ENCODE assay signal across 19 cellular contexts in the genomic region with DNA sequence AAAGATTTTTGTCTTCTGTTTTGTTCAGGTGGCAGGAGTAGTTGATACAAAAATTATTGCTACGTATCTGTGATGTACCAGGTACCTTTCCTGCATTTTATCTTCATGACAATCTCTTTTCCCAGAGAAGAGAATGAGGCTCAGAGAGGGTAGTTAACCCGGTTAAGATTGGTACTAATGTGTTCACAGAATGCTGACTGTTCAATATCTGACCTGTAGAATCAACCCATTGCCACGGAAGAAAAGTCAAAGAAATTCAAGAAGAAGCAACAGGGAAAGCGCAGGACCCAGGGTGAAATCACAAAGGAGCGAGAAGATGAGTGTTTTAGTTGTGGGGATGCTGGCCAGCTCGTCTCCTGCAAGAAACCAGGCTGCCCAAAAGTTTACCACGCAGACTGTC. TPM values are rescaled to one million over a fixed set of nuclear protein-coding genes. Genes with fewer than 3 reads are reported as not detected.
DNase-seq lines count a peak whose midpoint lies in the region; ATAC-seq, FAIRE-seq and TF ChIP-seq lines count a peak whose summit lies in the region.
"Had no signal": no experiment of that assay in that cellular context is flagged by ENCODE, and none has a peak within 500 bp of the region (broad histone marks: within the 10 kb centered on the region; RNA-seq: fewer than 3 reads in every experiment).

No MANE protein-coding gene starts in this region.

- TF ChIP-seq POLR2A in A549 (IDR thresholded peaks at IDR 0.05; ENCODE audit: low read length), result no peak

- H3K27me3 ChIP-seq in DOHH2 (ENCODE audit: control insufficient read depth, low read length) (no peaks in the 10 kb centered on the region), OCI-LY3 (ENCODE audit: low read depth, low read length) (no peaks in the 10 kb centered on the region), ectodermal cell (ENCODE audit: control insufficient read depth, insufficient read depth, low read length, poor library complexity, severe bottlenecking) (no peaks in the 10 kb centered on the region)
- H3K27me3 ChIP-seq: BE2C had no signal

- no peaks in the 10 kb centered on the region for H3K9me2 ChIP-seq in DOHH2 (replicated peaks; ENCODE audit: control insufficient read depth, low read length)

- no peak for TF ChIP-seq CTCF in A549 (IDR thresholded peaks at IDR 0.05)
- TF ChIP-seq CTCF in DOHH2 (IDR thresholded peaks at IDR 0.05; ENCODE audit: low read depth, low read length, poor library complexity, severe bottlenecking), result no peak
- TF ChIP-seq CTCF in OCI-LY3 (IDR thresholded peaks at IDR 0.05; ENCODE audit: low read depth, low read length), result no peak
- TF ChIP-seq CTCF in MCF 10A (IDR thresholded peaks at IDR 0.05; ENCODE audit: unreplicated experiment), result no peak

- no peak overlapping the region for H3K9ac ChIP-seq in OCI-LY3 (ENCODE audit: low read length)

- H3F3A ChIP-seq in DOHH2 (ENCODE audit: control insufficient read depth, insufficient read depth), result peaks cover 18% of the 10 kb centered on the region

- no peak for DNase-seq in A549 (ENCODE audit: low read depth in 1 of 2, low spot score in 1 of 2)
- DNase-seq in cerebellar nuclear complex (lab: John Stamatoyannopoulos, UW), result no peak
- DNase-seq in MCF 10A (ENCODE audit: unreplicated experiment), result no peak
- no peak for DNase-seq in effector memory CD8-positive, alpha-beta T cell
- DNase-seq in middle frontal gyrus (ENCODE audit: extremely low spot score, low spot score), result no peak
- DNase-seq: BE2C; CD8-positive, alpha-beta T cell; COR-L47; DMS153; DMS79 treated with DMSO at 0.1 percent for 48 hours; GDM1 had no signal

- peaks cover 6% of the 10 kb centered on the region for H3K4me1 Mint-ChIP-seq in MCF 10A (ENCODE audit: insufficient read depth, unreplicated experiment)
- H3K4me1 Mint-ChIP-seq in effector memory CD8-positive, alpha-beta T cell (ENCODE audit: low read depth in 2 of 2), result peaks cover 14 to 17% of the 10 kb centered on the region in 2 donors

- peaks cover 100% of the 10 kb centered on the region for H3K36me3 Mint-ChIP-seq in MCF 10A (ENCODE audit: insufficient read depth, unreplicated experiment)
- peaks cover 72% of the 10 kb centered on the region for H3K36me3 Mint-ChIP-seq in effector memory CD8-positive, alpha-beta T cell (ENCODE audit: insufficient read depth)

- H3K4me1 ChIP-seq in A549 (no peaks in the 10 kb centered on the region), DOHH2 (ENCODE audit: control insufficient read depth, low read length) (peaks cover 52% of the 10 kb centered on the region), OCI-LY3 (ENCODE audit: low read length) (peaks cover 13% of the 10 kb centered on the region), ectodermal cell (ENCODE audit: control insufficient read depth, insufficient read depth, low read length) (no peaks in the 10 kb centered on the region)
- H3K4me1 ChIP-seq: BE2C, HAP-1 had no signal

- WGBS in A549 (ENCODE audit: missing lambda C conversion rate), result 90% methylated on average over 7 of the region's 7 CpGs
- 98% methylated on average over 7 of the region's 7 CpGs for WGBS in ectodermal cell, 2 experiments

- no peak for FAIRE-seq in A549 (lab: Jason Lieb, UNC)
- FAIRE-seq: A204.1, D721Med, H1 had no signal

- peaks cover 96% of the 10 kb centered on the region for H3K36me3 ChIP-seq in DOHH2 (ENCODE audit: control insufficient read depth, low read length)
- peaks cover 74% of the 10 kb centered on the region for H3K36me3 ChIP-seq in OCI-LY3 (replicated peaks; ENCODE audit: low read depth, low read length)
- peaks cover 48% of the 10 kb centered on the region for H3K36me3 ChIP-seq in ectodermal cell (ENCODE audit: control insufficient read depth, insufficient read depth, low read length)

- BruUV-seq in MCF 10A (replicated peaks; lab: Mats Ljungman, UMichigan), result no TSS peak

- ATAC-seq in A549, result no peak
- no peak for ATAC-seq in effector memory CD8-positive, alpha-beta T cell (replicated peaks)
- ATAC-seq: CD8-positive, alpha-beta T cell had no signal

- no peak overlapping the region for H3K27ac Mint-ChIP-seq in MCF 10A (ENCODE audit: low read depth, unreplicated experiment)
- H3K27ac Mint-ChIP-seq in effector memory CD8-positive, alpha-beta T cell, result peak overlapping the region in 1 of 2 donors; percentile 54
- H3K27ac Mint-ChIP-seq: CD8-positive, alpha-beta T cell had no signal

- no peaks in the 10 kb centered on the region for H3K27me3 Mint-ChIP-seq in MCF 10A (ENCODE audit: insufficient read depth, unreplicated experiment)
- no peaks in the 10 kb centered on the region for H3K27me3 Mint-ChIP-seq in effector memory CD8-positive, alpha-beta T cell

- CTCF ChIA-PET in A549 (lab: Yijun Ruan, JAX) (interaction anchor here (1.4 kb wide), 1 partner anchor 18 kb away, joined by 5 read pairs; no protein-coding TSS in a partner anchor), MCF 10A (lab: Yijun Ruan, JAX) (interaction anchor here (1.2 to 2.1 kb wide), 2 partner anchors 17 to 178 kb away, joined by 3 to 5 read pairs; no protein-coding TSS in a partner anchor)

- H3K27ac ChIP-seq in A549 (no peak overlapping the region), DOHH2 (ENCODE audit: low read depth, low read length) (0 out of 2 replicates have a peak overlapping the region, but pooled peaks have one; percentile 87), OCI-LY3 (ENCODE audit: low read length) (0 out of 2 replicates have a peak overlapping the region, but pooled peaks have one; percentile 54), ectodermal cell (ENCODE audit: insufficient read depth, low read depth, low read length, poor library complexity, severe bottlenecking) (peak overlapping the region; percentile 21)
- H3K27ac ChIP-seq: C4-2B had no signal

- H4K20me1 ChIP-seq in DOHH2 (ENCODE audit: control insufficient read depth, insufficient read depth, low read depth, low read length), result no peaks in the 10 kb centered on the region
- 0 out of 2 replicates have a peak, but pooled peaks cover 4% of the 10 kb centered on the region for H4K20me1 ChIP-seq in OCI-LY3 (ENCODE audit: insufficient read depth, low read length)

- TF ChIP-seq EP300 in A549 (IDR thresholded peaks at IDR 0.05), result no peak

- H3K4me2 ChIP-seq in A549, result no peak overlapping the region
- H3K4me2 ChIP-seq in DOHH2 (ENCODE audit: low read length), result no peak overlapping the region
- H3K4me2 ChIP-seq in OCI-LY3 (ENCODE audit: low read length), result no peak overlapping the region

- H3K4me3 Mint-ChIP-seq in MCF 10A (ENCODE audit: unreplicated experiment), result no peak overlapping the region
- no peak overlapping the region for H3K4me3 Mint-ChIP-seq in effector memory CD8-positive, alpha-beta T cell
- H3K4me3 Mint-ChIP-seq: CD8-positive, alpha-beta T cell had no signal

- POLR2A ChIA-PET in A549 (lab: Yijun Ruan, JAX), result no interaction called here
- POLR2A ChIA-PET in MCF 10A (lab: Yijun Ruan, JAX), result interaction anchor here (1.3 kb wide), 2 partner anchors 10 to 12 kb away, joined by 4 to 5 read pairs; no protein-coding TSS in a partner anchor

- H3K9me3 ChIP-seq in A549 (no peaks in the 10 kb centered on the region), DOHH2 (ENCODE audit: control insufficient read depth, insufficient read depth, low read length) (no peaks in the 10 kb centered on the region), OCI-LY3 (ENCODE audit: insufficient read depth, low read length) (no peaks in the 10 kb centered on the region), ectodermal cell (ENCODE audit: control insufficient read depth, low read length) (no peaks in the 10 kb centered on the region)
- H3K9me3 ChIP-seq: BE2C, HAP-1 had no signal

- H3K9me3 Mint-ChIP-seq in MCF 10A (ENCODE audit: unreplicated experiment), result no peaks in the 10 kb centered on the region
- no peaks in the 10 kb centered on the region for H3K9me3 Mint-ChIP-seq in effector memory CD8-positive, alpha-beta T cell
- H3K9me3 Mint-ChIP-seq: CD8-positive, alpha-beta T cell had no signal

- H3K4me3 ChIP-seq in A549, result no peak overlapping the region
- H3K4me3 ChIP-seq in DOHH2 (ENCODE audit: low read length), result no peak overlapping the region
- no peak overlapping the region for H3K4me3 ChIP-seq in OCI-LY3 (ENCODE audit: low read length)
- H3K4me3 ChIP-seq in ectodermal cell (ENCODE audit: insufficient read depth, low read depth, low read length), result no peak overlapping the region
- H3K4me3 ChIP-seq: HAP-1 had no signal

- H3K79me2 ChIP-seq in DOHH2 (ENCODE audit: control insufficient read depth, low read length) (0 out of 2 replicates have a peak, but pooled peaks cover 3% of the 10 kb centered on the region), OCI-LY3 (ENCODE audit: low read length) (no peaks in the 10 kb centered on the region)

- intact Hi-C loops in MCF 10A (cut with micrococcal nuclease), result no loop called here

- H2AFZ ChIP-seq in OCI-LY3 (ENCODE audit: low read depth, low read length), result no peak overlapping the region

- TF ChIP-seq RAD21 in A549 (conservative IDR thresholded peaks at IDR 0.05 in 1 of 2, IDR thresholded peaks at IDR 0.05 in 1 of 2), result no peak

RNA-seq across cellular contexts. Expression of a gene that starts 11.8 kb away (rescaled TPM):
- 31.2 and 31.3 TPM in 2 replicates for polyA plus RNA-seq in A549 (2011; rRNA removed)
- polyA plus RNA-seq in A549 (2012; cell fraction: cytosol; rRNA removed), result 67.8 and 69.1 TPM in 2 replicates
- polyA plus RNA-seq in A549 (2012; cell fraction: nucleus; rRNA removed), result 136 and 139 TPM in 2 replicates
- 30.0 to 34.5 TPM (median 33.7 TPM) in 3 replicates for polyA plus RNA-seq in A549 (2017; fragmentation: RNase III; extraction: RNeasy Plus Mini Kit Qiagen cat#74134 plus additional on column Dnase treatment)
- 10.8 and 12.4 TPM in 2 replicates for polyA minus RNA-seq in A549 (2011; rRNA and poly(A)+ RNA removed)
- polyA plus RNA-seq in ectodermal cell (2013, experiment 1 of 4), result 14.8 TPM
- 11.3 TPM for polyA plus RNA-seq in ectodermal cell (2013, experiment 2 of 4)
- polyA plus RNA-seq in ectodermal cell (2013, experiment 3 of 4), result 14.9 TPM
- polyA plus RNA-seq in ectodermal cell (2013, experiment 4 of 4), result 13.2 TPM
- 34.3 and 42.6 TPM in 2 replicates for total RNA-seq in MCF 10A (2022)

RNA-seq across cellular contexts. Expression of a gene that starts 11.9 kb away (rescaled TPM):
- 218 and 227 TPM in 2 replicates for polyA plus RNA-seq in A549 (2011; rRNA removed)
- polyA plus RNA-seq in A549 (2012; cell fraction: cytosol; rRNA removed), result 555 and 569 TPM in 2 replicates
- polyA plus RNA-seq in A549 (2012; cell fraction: nucleus; rRNA removed), result 295 and 331 TPM in 2 replicates
- 234 to 268 TPM (median 250 TPM) in 3 replicates for polyA plus RNA-seq in A549 (2017; fragmentation: RNase III; extraction: RNeasy Plus Mini Kit Qiagen cat#74134 plus additional on column Dnase treatment)
- 140 and 167 TPM in 2 replicates for polyA minus RNA-seq in A549 (2011; rRNA and poly(A)+ RNA removed)
- polyA plus RNA-seq in ectodermal cell (2013, experiment 1 of 4), result 149 TPM
- 139 TPM for polyA plus RNA-seq in ectodermal cell (2013, experiment 2 of 4)
- polyA plus RNA-seq in ectodermal cell (2013, experiment 3 of 4), result 143 TPM
- polyA plus RNA-seq in ectodermal cell (2013, experiment 4 of 4), result 154 TPM
- total RNA-seq in MCF 10A (2022), result 217 and 267 TPM in 2 replicates

RNA-seq across cellular contexts. Expression of a gene that starts 20.0 kb away (rescaled TPM):
- polyA plus RNA-seq in A549 (2011; rRNA removed), result 4.1 and 5.3 TPM in 2 replicates
- polyA plus RNA-seq in A549 (2012; cell fraction: cytosol; rRNA removed), result 23.7 and 28.1 TPM in 2 replicates
- 66.4 and 71.5 TPM in 2 replicates for polyA plus RNA-seq in A549 (2012; cell fraction: nucleus; rRNA removed)
- polyA plus RNA-seq in A549 (2017; fragmentation: RNase III; extraction: RNeasy Plus Mini Kit Qiagen cat#74134 plus additional on column Dnase treatment), result 12.4 to 16.9 TPM (median 15.2 TPM) in 3 replicates
- 2.0 and 2.6 TPM in 2 replicates for polyA minus RNA-seq in A549 (2011; rRNA and poly(A)+ RNA removed)
- 26.1 TPM for polyA plus RNA-seq in ectodermal cell (2013, experiment 1 of 4)
- polyA plus RNA-seq in ectodermal cell (2013, experiment 2 of 4), result 16.9 TPM
- 27.5 TPM for polyA plus RNA-seq in ectodermal cell (2013, experiment 3 of 4)
- polyA plus RNA-seq in ectodermal cell (2013, experiment 4 of 4), result 28.0 TPM
- total RNA-seq in MCF 10A (2022), result 8.4 and 13.2 TPM in 2 replicates

RNA-seq across cellular contexts. Expression of a gene that starts 59.7 kb away (rescaled TPM):
- polyA plus RNA-seq in A549 (2011; rRNA removed) (123 and 172 TPM in 2 replicates), A549 (2017; fragmentation: RNase III; extraction: RNeasy Plus Mini Kit Qiagen cat#74134 plus additional on column Dnase treatment) (207 to 222 TPM (median 210 TPM) in 3 replicates)
- polyA plus RNA-seq in A549 (2012; cell fraction: cytosol; rRNA removed), result 328 and 334 TPM in 2 replicates
- polyA plus RNA-seq in A549 (2012; cell fraction: nucleus; rRNA removed), result 418 and 431 TPM in 2 replicates
- 230 and 259 TPM in 2 replicates for polyA minus RNA-seq in A549 (2011; rRNA and poly(A)+ RNA removed)
- polyA plus RNA-seq in ectodermal cell (2013, experiment 1 of 4), result 141 TPM
- polyA plus RNA-seq in ectodermal cell (2013, experiment 2 of 4), result 132 TPM
- 116 TPM for polyA plus RNA-seq in ectodermal cell (2013, experiment 3 of 4)
- 129 TPM for polyA plus RNA-seq in ectodermal cell (2013, experiment 4 of 4)
- total RNA-seq in MCF 10A (2022), result 221 and 279 TPM in 2 replicates

Comparison
In these comparisons a context has a peak if more than half of its experiments do, and no peak if none do; other contexts are left out.
1. H3K27ac ChIP-seq: peak in DOHH2 (single experiment), OCI-LY3 (single experiment) and ectodermal cell (single experiment); none in A549 (0 of 2).